ENCODE assay signal across 9 cellular contexts in genomic region chr3:149765762-149766334, GRCh38. TPM values are rescaled to one million over a fixed set of nuclear protein-coding genes. Genes with fewer than 3 reads are reported as not detected.
DNase-seq lines count a peak whose midpoint lies in the region; ATAC-seq, FAIRE-seq and TF ChIP-seq lines count a peak whose summit lies in the region.
"Had no signal": no experiment of that assay in that cellular context is flagged by ENCODE, and none has a peak within 500 bp of the region (broad histone marks: within the 10 kb centered on the region; RNA-seq: fewer than 3 reads in every experiment).

No MANE protein-coding gene starts in this region.

- H2AFZ ChIP-seq in MM.1S (ENCODE audit: low read length): no peak overlapping the region

- H3K9ac ChIP-seq in MM.1S (ENCODE audit: low read length): no peak overlapping the region

- H3K4me3 ChIP-seq in MM.1S (ENCODE audit: low read length) (no peak overlapping the region), bronchial epithelial cell (ENCODE audit: low read depth, low read length) (no peak overlapping the region)

- FAIRE-seq in bronchial epithelial cell (lab: Jason Lieb, UNC): no peak

- ATAC-seq in HG02623 (IDR thresholded peaks at IDR 0.05; ENCODE audit: unreplicated experiment) (no peak), HG02798 (IDR thresholded peaks at IDR 0.05; ENCODE audit: poor library complexity, unreplicated experiment) (no peak)

- H3K36me3 ChIP-seq in MM.1S (replicated peaks; ENCODE audit: insufficient read depth, low read length) (no peaks in the 10 kb centered on the region), bronchial epithelial cell (ENCODE audit: control insufficient read depth, insufficient read depth, low read length) (no peaks in the 10 kb centered on the region)

- DNase-seq in G401 (ENCODE audit: low spot score) (peak; percentile 47), MM.1S (peak; percentile 29), bronchial epithelial cell (ENCODE audit: low read depth) (peak; percentile 45), midbrain (lab: John Stamatoyannopoulos, UW) (peak; percentile 83), NCI-H2107 (lab: John Stamatoyannopoulos, UW) (no peak)
- DNase-seq in stimulated activated naive CD4-positive, alpha-beta T cell treated with Interleukin-2 at 50 U/mL for 16 hours (lab: John Stamatoyannopoulos, UW): no peak

- no peak overlapping the region for H3K27ac ChIP-seq in MM.1S (ENCODE audit: low read length)

- no peaks in the 10 kb centered on the region for H4K20me1 ChIP-seq in MM.1S (ENCODE audit: insufficient read depth, low read length)

- H3K79me2 ChIP-seq in MM.1S (ENCODE audit: low read length): no peaks in the 10 kb centered on the region

- H3K9me3 ChIP-seq in MM.1S (replicated peaks; ENCODE audit: insufficient read depth, low read length): no peaks in the 10 kb centered on the region

- H3K4me1 ChIP-seq in MM.1S (ENCODE audit: low read length): no peaks in the 10 kb centered on the region

- H3F3A ChIP-seq in MM.1S (ENCODE audit: insufficient read depth, low read length): no peaks in the 10 kb centered on the region

- H3K27me3 ChIP-seq in MM.1S (replicated peaks; ENCODE audit: insufficient read depth, low read length) (no peaks in the 10 kb centered on the region), bronchial epithelial cell (ENCODE audit: control insufficient read depth, insufficient read depth, low read length) (no peaks in the 10 kb centered on the region)

- no peaks in the 10 kb centered on the region for H3K9me2 ChIP-seq in MM.1S (replicated peaks; ENCODE audit: insufficient read depth, low read length)

- TF ChIP-seq CTCF in MM.1S (IDR thresholded peaks at IDR 0.05; ENCODE audit: low read length) (peak; percentile 55), bronchial epithelial cell (IDR thresholded peaks at IDR 0.05; ENCODE audit: insufficient read depth, low read length, severe bottlenecking) (peak; percentile 40)

- H3K4me2 ChIP-seq in MM.1S (ENCODE audit: low read depth, low read length): no peak overlapping the region

- in situ Hi-C loops in G401 (cut with HindIII; ENCODE audit: low sequenced_read_pairs): no loop called here

RNA-seq across cellular contexts. Expression of gene COMMD2, which starts 13.6 kb away (rescaled TPM):
- total RNA-seq in G401 (2014; rRNA removed; shearing (Covaris generic)): 37.3 and 78.2 TPM in 2 replicates
- total RNA-seq in bronchial epithelial cell: 33.2 and 43.5 TPM in 2 replicates

RNA-seq across cellular contexts. Expression of gene ANKUB1, which starts 26.5 kb away (rescaled TPM):
- not detected in 2 replicates for total RNA-seq in G401 (2014; rRNA removed; shearing (Covaris generic))
- total RNA-seq in bronchial epithelial cell: 0.26 and 2.1 TPM in 2 replicates
- total RNA-seq: T-helper 2 cell treated with Interferon-gamma antibody and Interleukin-4, amounts not matched to agents 100 ng/mL and 5 ng/mL, for 36 hours had no signal

RNA-seq across cellular contexts. Expression of gene RNF13, which starts 47.2 kb away (rescaled TPM):
- total RNA-seq in G401 (2014; rRNA removed; shearing (Covaris generic)): 80.7 and 94.5 TPM in 2 replicates
- total RNA-seq in bronchial epithelial cell: 103 and 124 TPM in 2 replicates

Comparison
In these comparisons a context has a peak if more than half of its experiments do, and no peak if none do; other contexts are left out.
1. DNase-seq: peak in G401 (single experiment), MM.1S (single experiment), bronchial epithelial cell (single experiment) and midbrain (single experiment); none in NCI-H2107 (single experiment) and stimulated activated naive CD4-positive, alpha-beta T cell treated with Interleukin-2 at 50 U/mL for 16 hours (single experiment).